Comparison of ENCODE assay signal across 1 cellular context in the genomic region with DNA sequence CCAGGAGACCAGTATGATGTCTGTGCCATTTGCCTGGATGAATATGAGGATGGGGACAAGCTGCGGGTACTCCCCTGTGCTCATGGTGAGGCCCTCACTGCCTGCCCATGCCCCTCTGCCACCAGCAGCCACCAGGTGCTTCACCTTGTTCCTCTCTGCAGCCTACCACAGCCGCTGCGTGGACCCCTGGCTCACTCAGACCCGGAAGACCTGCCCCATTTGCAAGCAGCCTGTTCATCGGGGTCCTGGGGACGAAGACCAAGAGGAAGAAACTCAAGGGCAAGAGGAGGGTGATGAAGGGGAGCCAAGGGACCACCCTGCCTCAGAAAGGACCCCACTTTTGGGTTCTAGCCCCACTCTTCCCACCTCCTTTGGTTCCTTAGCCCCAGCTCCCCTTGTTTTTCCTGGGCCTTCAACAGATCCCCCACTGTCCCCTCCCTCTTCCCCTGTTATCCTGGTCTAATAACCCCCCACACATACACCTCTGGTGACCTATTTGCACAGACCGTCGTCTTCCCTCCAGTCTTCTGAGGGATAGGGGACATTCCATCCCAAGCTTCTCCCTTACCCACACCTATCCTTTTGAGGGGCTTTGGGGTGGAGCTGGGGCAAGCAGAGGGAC.
TF ChIP-seq lines count a peak whose summit lies in the region.

No MANE protein-coding gene starts in this region.

TF ChIP-seq in A549, 52 proteins besides CTCF, POLR2A, EP300 and RAD21 (continued from another document):
- TF ChIP-seq RNF2 (IDR thresholded peaks at IDR 0.05; ENCODE audit: borderline replicate concordance, low read depth) (no peak), PHF8 (IDR thresholded peaks at IDR 0.05; ENCODE audit: borderline replicate concordance, low read depth) (no peak), ZC3H11A (IDR thresholded peaks at IDR 0.05) (no peak), HMGXB4 (CRISPR knock-in tag; IDR thresholded peaks at IDR 0.05; ENCODE audit: borderline replicate concordance) (peak; percentile 19; the same call in 1 of the 2 replicates), MYC (IDR thresholded peaks at IDR 0.05; ENCODE audit: borderline replicate concordance, low read length) (no peak), HOXA7 (CRISPR knock-in tag; IDR thresholded peaks at IDR 0.05) (no peak; the same call in 1 of the 2 replicates), NPAS2 (CRISPR knock-in tag; IDR thresholded peaks at IDR 0.05; ENCODE audit: borderline replicate concordance) (no peak), JUN (IDR thresholded peaks at IDR 0.05) (peak in 1 of 2 experiments; percentile 55; a peak in 3 of 5 replicates), BHLHE40 (IDR thresholded peaks at IDR 0.05; ENCODE audit: low read depth, low read length) (no peak), ESRRA (IDR thresholded peaks at IDR 0.05; ENCODE audit: borderline replicate concordance, low read length) (0 out of 2 replicates have a peak, but pooled peaks have one; percentile 27), FOSL2 (IDR thresholded peaks at IDR 0.05) (no peak), FOSL2 (CRISPR knock-in tag; IDR thresholded peaks at IDR 0.05) (no peak), MAZ (IDR thresholded peaks at IDR 0.05; ENCODE audit: borderline replicate concordance, low read depth, low read length) (no peak), GATA3 (IDR thresholded peaks at IDR 0.05; ENCODE audit: borderline replicate concordance) (no peak), HEYL (CRISPR knock-in tag; IDR thresholded peaks at IDR 0.05) (no peak), CBX8 (IDR thresholded peaks at IDR 0.05) (no peak), KDM5A (IDR thresholded peaks at IDR 0.05) (no peak), KDM1A (IDR thresholded peaks at IDR 0.05; ENCODE audit: low read depth) (no peak), CBX2 (IDR thresholded peaks at IDR 0.05; ENCODE audit: borderline replicate concordance, low read depth) (no peak), REST (IDR thresholded peaks at IDR 0.05) (no peak), ZSCAN20 (CRISPR knock-in tag; IDR thresholded peaks at IDR 0.05) (no peak), SREBF2 (IDR thresholded peaks at IDR 0.05) (no peak), RARB (CRISPR knock-in tag; IDR thresholded peaks at IDR 0.05) (peak; percentile 86), NR3C1 (IDR thresholded peaks at IDR 0.05) (no peak), HDAC2 (IDR thresholded peaks at IDR 0.05) (no peak), RCOR1 (IDR thresholded peaks at IDR 0.05; ENCODE audit: low read depth, low read length) (no peak), EHF (CRISPR knock-in tag; IDR thresholded peaks at IDR 0.05) (no peak), CHD2 (IDR thresholded peaks at IDR 0.05; ENCODE audit: low read length, partially characterized antibody) (peak; percentile 9), FOXS1 (CRISPR knock-in tag; IDR thresholded peaks at IDR 0.05) (no peak), EHMT2 (IDR thresholded peaks at IDR 0.05; ENCODE audit: low read depth) (no peak), JUNB (IDR thresholded peaks at IDR 0.05) (no peak), CHD4 (IDR thresholded peaks at IDR 0.05; ENCODE audit: borderline replicate concordance) (no peak), MAFK (IDR thresholded peaks at IDR 0.05; ENCODE audit: partially characterized antibody) (no peak), USF2 (IDR thresholded peaks at IDR 0.05) (no peak), HES2 (IDR thresholded peaks at IDR 0.05) (no peak), TP53 (CRISPR knock-in tag; IDR thresholded peaks at IDR 0.05) (peak; percentile 81), SMC3 (IDR thresholded peaks at IDR 0.05) (no peak), HOXB13 (CRISPR knock-in tag; IDR thresholded peaks at IDR 0.05; ENCODE audit: low read depth) (no peak), TFCP2L1 (CRISPR knock-in tag; IDR thresholded peaks at IDR 0.05) (peak; percentile 61), POLR2AphosphoS2 (conservative IDR thresholded peaks at IDR 0.05; ENCODE audit: low read length) (peak; percentile 94), BCL3 (IDR thresholded peaks at IDR 0.05) (no peak)
- TF ChIP-seq, protein P1, sequence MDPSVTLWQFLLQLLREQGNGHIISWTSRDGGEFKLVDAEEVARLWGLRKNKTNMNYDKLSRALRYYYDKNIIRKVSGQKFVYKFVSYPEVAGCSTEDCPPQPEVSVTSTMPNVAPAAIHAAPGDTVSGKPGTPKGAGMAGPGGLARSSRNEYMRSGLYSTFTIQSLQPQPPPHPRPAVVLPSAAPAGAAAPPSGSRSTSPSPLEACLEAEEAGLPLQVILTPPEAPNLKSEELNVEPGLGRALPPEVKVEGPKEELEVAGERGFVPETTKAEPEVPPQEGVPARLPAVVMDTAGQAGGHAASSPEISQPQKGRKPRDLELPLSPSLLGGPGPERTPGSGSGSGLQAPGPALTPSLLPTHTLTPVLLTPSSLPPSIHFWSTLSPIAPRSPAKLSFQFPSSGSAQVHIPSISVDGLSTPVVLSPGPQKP (IDR thresholded peaks at IDR 0.05; ENCODE audit: low read depth, low read length), result no peak
- TF ChIP-seq, protein P2, sequence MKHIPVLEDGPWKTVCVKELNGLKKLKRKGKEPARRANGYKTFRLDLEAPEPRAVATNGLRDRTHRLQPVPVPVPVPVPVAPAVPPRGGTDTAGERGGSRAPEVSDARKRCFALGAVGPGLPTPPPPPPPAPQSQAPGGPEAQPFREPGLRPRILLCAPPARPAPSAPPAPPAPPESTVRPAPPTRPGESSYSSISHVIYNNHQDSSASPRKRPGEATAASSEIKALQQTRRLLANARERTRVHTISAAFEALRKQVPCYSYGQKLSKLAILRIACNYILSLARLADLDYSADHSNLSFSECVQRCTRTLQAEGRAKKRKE (CRISPR knock-in tag; IDR thresholded peaks at IDR 0.05; ENCODE audit: low read depth), result no peak
- TF ChIP-seq, protein P3, sequence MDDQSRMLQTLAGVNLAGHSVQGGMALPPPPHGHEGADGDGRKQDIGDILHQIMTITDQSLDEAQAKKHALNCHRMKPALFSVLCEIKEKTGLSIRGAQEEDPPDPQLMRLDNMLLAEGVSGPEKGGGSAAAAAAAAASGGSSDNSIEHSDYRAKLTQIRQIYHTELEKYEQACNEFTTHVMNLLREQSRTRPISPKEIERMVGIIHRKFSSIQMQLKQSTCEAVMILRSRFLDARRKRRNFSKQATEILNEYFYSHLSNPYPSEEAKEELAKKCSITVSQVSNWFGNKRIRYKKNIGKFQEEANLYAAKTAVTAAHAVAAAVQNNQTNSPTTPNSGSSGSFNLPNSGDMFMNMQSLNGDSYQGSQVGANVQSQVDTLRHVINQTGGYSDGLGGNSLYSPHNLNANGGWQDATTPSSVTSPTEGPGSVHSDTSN (IDR thresholded peaks at IDR 0.05), result peak; percentile 81
